Comparison of ENCODE assay signal across 15 cellular contexts in genomic region chr17:19996502-19996901, GRCh38. TPM values are rescaled to one million over a fixed set of nuclear protein-coding genes. Genes with fewer than 3 reads are reported as not detected.
A peak's percentile ranks its signal among the peaks of the same experiment; 100 is the strongest.
DNase-seq lines count a peak whose midpoint lies in the region; ATAC-seq and TF ChIP-seq lines count a peak whose summit lies in the region.
"Had no signal": no experiment of that assay in that cellular context is flagged by ENCODE, and none has a peak within 500 bp of the region (broad histone marks: within the 10 kb centered on the region; RNA-seq: fewer than 3 reads in every experiment).

No MANE protein-coding gene starts in this region.

- ATAC-seq in HG03280 (IDR thresholded peaks at IDR 0.05; ENCODE audit: unreplicated experiment) = no peak
- ATAC-seq: gastrocnemius medialis had no signal

- CTCF ChIA-PET in HEK293T (lab: Yijun Ruan, JAX) = interaction anchor here (1.4 to 1.8 kb wide), 2 partner anchors 13 to 124 kb away, joined by 4 to 5 read pairs; partner anchors contain the start of gene SPECC1

- POLR2A ChIA-PET in HEK293T (lab: Yijun Ruan, JAX) = interaction anchor here (1.1 to 1.9 kb wide), 2 partner anchors 9 to 13 kb away, joined by 3 to 11 read pairs; partner anchors contain the start of gene SPECC1

- in situ Hi-C loops in ACHN (cut with HindIII; ENCODE audit: low pct_ligation_motif_present, low pct_unique_long_range_greater_than_20kb, low sequenced_read_pairs) = loop anchor here (25.0 kb wide), 1 partner anchor 116 kb away; no protein-coding TSS in a partner anchor

- no peak overlapping the region for H3K4me3 ChIP-seq in fibroblast of villous mesenchyme (ENCODE audit: low read depth, low read length)
- H3K4me3 ChIP-seq: ascending aorta, gastrocnemius medialis, skin epidermis, testis had no signal

- peak; percentile 35 for DNase-seq in ELF-1 (ENCODE audit: low read depth, low spot score)
- DNase-seq in HEK293T (ENCODE audit: extremely low spot score) = no peak
- peak; percentile 27 for DNase-seq in fibroblast of villous mesenchyme (ENCODE audit: low read depth)
- DNase-seq in GM10266 (ENCODE audit: extremely low spot score) = no peak
- DNase-seq in ACHN = no peak
- DNase-seq: activated naive CD4-positive, alpha-beta T cell treated with Interleukin-2 at 50 U/mL for 16 hours; DMS153; gastrocnemius medialis; NCI-H446; stimulated activated CD4-positive, alpha-beta T cell treated with anti-CD3 and anti-CD28 coated beads, Interleukin-4, amount 100 ng/mL, for 4 hours; testis had no signal

- TF ChIP-seq CTCF in fibroblast of villous mesenchyme (IDR thresholded peaks at IDR 0.05; ENCODE audit: insufficient read depth, low read depth, low read length) (no peak), GM10266 (IDR thresholded peaks at IDR 0.05; ENCODE audit: control insufficient read depth, insufficient read depth, low read depth, missing control alignments) (no peak)

TF ChIP-seq in HEK293T, 16 proteins besides CTCF, POLR2A, EP300 and RAD21:
- TF ChIP-seq PKNOX1 (IDR thresholded peaks at IDR 0.05) (peak; percentile 51), ZNF384 (IDR thresholded peaks at IDR 0.05) (no peak)
TF ChIP-seq in HEK293T: peak in this region for 1.

TF ChIP-seq in PFSK-1, 5 proteins besides CTCF, POLR2A, EP300 and RAD21:
- TF ChIP-seq REST (IDR thresholded peaks at IDR 0.05; ENCODE audit: insufficient read depth in 1 of 2, low read depth in 2 of 2, low read length in 2 of 2) = peak; percentile 53 to 76; a peak in 3 of 4 replicates
- TF ChIP-seq POLR2AphosphoS5 (IDR thresholded peaks at IDR 0.05; ENCODE audit: low read depth, low read length) = no peak
- peak; percentile 17 for TF ChIP-seq FOXP2 (optimal IDR thresholded peaks at IDR 0.05; ENCODE audit: borderline replicate concordance, extremely low read depth, extremely low read length, insufficient read depth)
- TF ChIP-seq TAF1 (IDR thresholded peaks at IDR 0.05; ENCODE audit: borderline replicate concordance, insufficient read depth, low read length) = no peak
- no peak for TF ChIP-seq SIN3A (IDR thresholded peaks at IDR 0.05; ENCODE audit: borderline replicate concordance, insufficient read depth, low read length)

RNA-seq across cellular contexts. Expression of gene SPECC1, which starts 12.7 kb away (rescaled TPM):
- polyA plus RNA-seq in PFSK-1 (2012; ENCODE audit: insufficient read length, low read depth) = 0.53 TPM
- 110 and 148 TPM in 2 replicates for total RNA-seq in fibroblast of villous mesenchyme

RNA-seq across cellular contexts. Expression of gene AKAP10, which starts 18.9 kb away (rescaled TPM):
- 13.8 TPM for polyA plus RNA-seq in PFSK-1 (2012; ENCODE audit: insufficient read length, low read depth)
- total RNA-seq in fibroblast of villous mesenchyme = 20.0 and 32.8 TPM in 2 replicates

Comparison
In these comparisons a context has a peak if more than half of its experiments do, and no peak if none do; other contexts are left out.
1. DNase-seq: peak in ELF-1 (single experiment) and fibroblast of villous mesenchyme (single experiment); none in HEK293T (single experiment), GM10266 (single experiment) and ACHN (single experiment).